1 cellular context compared by ENCODE assay signal in genomic region chr10:72364239-72364777, GRCh38.
TF ChIP-seq lines count a peak whose summit lies in the region.

No MANE protein-coding gene starts in this region.

TF ChIP-seq in HepG2, 621 proteins besides CTCF, POLR2A, EP300 and RAD21 (continued from another document and continues in another):
- TF ChIP-seq ZNF574 (CRISPR knock-in tag; IDR thresholded peaks at IDR 0.05) (peak; percentile 41), SPEN (CRISPR knock-in tag; IDR thresholded peaks at IDR 0.05; ENCODE audit: low read depth) (no peak), KDM1A (CRISPR knock-in tag; IDR thresholded peaks at IDR 0.05) (no peak), MZF1 (CRISPR knock-in tag; IDR thresholded peaks at IDR 0.05; ENCODE audit: borderline replicate concordance) (0 out of 2 replicates have a peak, but pooled peaks have one; percentile 19), ZNF547 (CRISPR knock-in tag; IDR thresholded peaks at IDR 0.05) (no peak; the same call in 1 of the 2 replicates), ZNF343 (CRISPR knock-in tag; IDR thresholded peaks at IDR 0.05) (no peak), ZNF484 (CRISPR knock-in tag; IDR thresholded peaks at IDR 0.05; ENCODE audit: borderline replicate concordance, low read depth) (no peak), NR1H2 (CRISPR knock-in tag; IDR thresholded peaks at IDR 0.05; ENCODE audit: borderline replicate concordance, low read depth) (no peak), ZFX (CRISPR knock-in tag; IDR thresholded peaks at IDR 0.05; ENCODE audit: low read depth) (peak; percentile 21; the same call in 1 of the 2 replicates), GATAD1 (CRISPR knock-in tag; IDR thresholded peaks at IDR 0.05) (0 out of 2 replicates have a peak, but pooled peaks have one; percentile 17), AGO2 (optimal IDR thresholded peaks at IDR 0.05; ENCODE audit: low read depth, low read length) (peak; percentile 27), ZNF543 (CRISPR knock-in tag; IDR thresholded peaks at IDR 0.05) (no peak), ZNF510 (CRISPR knock-in tag; IDR thresholded peaks at IDR 0.05; ENCODE audit: low read depth) (no peak), MEIS2 (CRISPR knock-in tag; IDR thresholded peaks at IDR 0.05) (no peak), HNF1B (CRISPR knock-in tag; IDR thresholded peaks at IDR 0.05) (0 out of 2 replicates have a peak, but pooled peaks have one; percentile 43), CEBPB (IDR thresholded peaks at IDR 0.05; ENCODE audit: borderline replicate concordance, low read depth, low read length) (no peak), PHB2 (IDR thresholded peaks at IDR 0.05; ENCODE audit: partially characterized antibody) (no peak), TAF1 (CRISPR knock-in tag; IDR thresholded peaks at IDR 0.05) (no peak), SATB2 (CRISPR knock-in tag; IDR thresholded peaks at IDR 0.05) (no peak), TARDBP (CRISPR knock-in tag; IDR thresholded peaks at IDR 0.05) (no peak), ZFY (CRISPR knock-in tag; IDR thresholded peaks at IDR 0.05) (peak; percentile 20; the same call in 1 of the 2 replicates), ZKSCAN1 (IDR thresholded peaks at IDR 0.05; ENCODE audit: low read length) (no peak), CEBPG (CRISPR knock-in tag; IDR thresholded peaks at IDR 0.05) (no peak), SMC3 (IDR thresholded peaks at IDR 0.05; ENCODE audit: low read length) (peak; percentile 72), RAD51 (IDR thresholded peaks at IDR 0.05; ENCODE audit: borderline replicate concordance) (no peak), RFXANK (CRISPR knock-in tag; IDR thresholded peaks at IDR 0.05) (0 out of 2 replicates have a peak, but pooled peaks have one; percentile 42), ELF1 (CRISPR knock-in tag; IDR thresholded peaks at IDR 0.05) (no peak), CREM (IDR thresholded peaks at IDR 0.05) (no peak), CREM (CRISPR knock-in tag; IDR thresholded peaks at IDR 0.05) (no peak), NCOA2 (CRISPR knock-in tag; IDR thresholded peaks at IDR 0.05) (no peak), PAF1 (CRISPR knock-in tag; IDR thresholded peaks at IDR 0.05) (no peak), ONECUT2 (CRISPR knock-in tag; IDR thresholded peaks at IDR 0.05) (no peak), ETV6 (CRISPR knock-in tag; conservative IDR thresholded peaks at IDR 0.05) (no peak), NR2F2 (IDR thresholded peaks at IDR 0.05; ENCODE audit: borderline replicate concordance, low read depth) (no peak), ZNF253 (CRISPR knock-in tag; IDR thresholded peaks at IDR 0.05; ENCODE audit: borderline replicate concordance) (0 out of 2 replicates have a peak, but pooled peaks have one; percentile 15), AKAP8 (CRISPR knock-in tag; IDR thresholded peaks at IDR 0.05) (no peak), ZFP36L1 (CRISPR knock-in tag; IDR thresholded peaks at IDR 0.05) (no peak), NFIB (CRISPR knock-in tag; IDR thresholded peaks at IDR 0.05; ENCODE audit: borderline replicate concordance) (peak; percentile 79; the same call in 1 of the 2 replicates), SMAD1 (CRISPR knock-in tag; IDR thresholded peaks at IDR 0.05; ENCODE audit: borderline replicate concordance, low read depth) (peak; percentile 34; the same call in 1 of the 2 replicates), HNRNPUL1 (IDR thresholded peaks at IDR 0.05; ENCODE audit: low read depth, low read length) (no peak), ARID5B (CRISPR knock-in tag; IDR thresholded peaks at IDR 0.05) (peak; percentile 10; the same call in 1 of the 2 replicates), FOXK2 (IDR thresholded peaks at IDR 0.05) (no peak), ZNF18 (CRISPR knock-in tag; IDR thresholded peaks at IDR 0.05; ENCODE audit: insufficient replicate concordance) (no peak), GABPA (IDR thresholded peaks at IDR 0.05; ENCODE audit: low read depth, low read length) (no peak), GABPA (CRISPR knock-in tag; IDR thresholded peaks at IDR 0.05; ENCODE audit: low read depth) (0 out of 2 replicates have a peak, but pooled peaks have one; percentile 10), RELA (CRISPR knock-in tag; IDR thresholded peaks at IDR 0.05) (no peak), PHF5A (CRISPR knock-in tag; IDR thresholded peaks at IDR 0.05; ENCODE audit: low read depth, unreplicated experiment) (no peak), ZNF558 (CRISPR knock-in tag; IDR thresholded peaks at IDR 0.05; ENCODE audit: borderline replicate concordance) (no peak), SRSF4 (IDR thresholded peaks at IDR 0.05; ENCODE audit: low read depth, low read length, poor library complexity, severe bottlenecking) (no peak), ZNF280B (CRISPR knock-in tag; IDR thresholded peaks at IDR 0.05; ENCODE audit: borderline replicate concordance) (no peak), KLF15 (CRISPR knock-in tag; IDR thresholded peaks at IDR 0.05; ENCODE audit: borderline replicate concordance) (no peak), RXRB (CRISPR knock-in tag; IDR thresholded peaks at IDR 0.05; ENCODE audit: borderline replicate concordance) (no peak; the same call in 1 of the 2 replicates), REPIN1 (CRISPR knock-in tag; IDR thresholded peaks at IDR 0.05; ENCODE audit: borderline replicate concordance, low read depth) (peak; percentile 54; the same call in 1 of the 2 replicates), CBX1 (IDR thresholded peaks at IDR 0.05; ENCODE audit: low read depth) (no peak), DDIT3 (CRISPR knock-in tag; IDR thresholded peaks at IDR 0.05) (no peak), MIER3 (CRISPR knock-in tag; IDR thresholded peaks at IDR 0.05; ENCODE audit: borderline replicate concordance) (no peak), ZNF691 (CRISPR knock-in tag; IDR thresholded peaks at IDR 0.05; ENCODE audit: borderline replicate concordance, low read depth) (no peak), RBFOX2 (IDR thresholded peaks at IDR 0.05; ENCODE audit: low read depth, low read length) (no peak), ZNF24 (IDR thresholded peaks at IDR 0.05) (no peak), ATRX (CRISPR knock-in tag; IDR thresholded peaks at IDR 0.05; ENCODE audit: borderline replicate concordance) (no peak), ZBTB33 (CRISPR knock-in tag; IDR thresholded peaks at IDR 0.05) (peak; percentile 29; the same call in 1 of the 2 replicates), HDAC1 (CRISPR knock-in tag; IDR thresholded peaks at IDR 0.05) (no peak), THAP11 (CRISPR knock-in tag; IDR thresholded peaks at IDR 0.05) (0 out of 2 replicates have a peak, but pooled peaks have one; percentile 26), PPARG (CRISPR knock-in tag; conservative IDR thresholded peaks at IDR 0.05) (0 out of 2 replicates have a peak, but pooled peaks have one; percentile 40), ZNF34 (CRISPR knock-in tag; IDR thresholded peaks at IDR 0.05; ENCODE audit: borderline replicate concordance) (0 out of 2 replicates have a peak, but pooled peaks have one; percentile 60)
